8 cellular contexts compared by ENCODE assay signal in the genomic region with DNA sequence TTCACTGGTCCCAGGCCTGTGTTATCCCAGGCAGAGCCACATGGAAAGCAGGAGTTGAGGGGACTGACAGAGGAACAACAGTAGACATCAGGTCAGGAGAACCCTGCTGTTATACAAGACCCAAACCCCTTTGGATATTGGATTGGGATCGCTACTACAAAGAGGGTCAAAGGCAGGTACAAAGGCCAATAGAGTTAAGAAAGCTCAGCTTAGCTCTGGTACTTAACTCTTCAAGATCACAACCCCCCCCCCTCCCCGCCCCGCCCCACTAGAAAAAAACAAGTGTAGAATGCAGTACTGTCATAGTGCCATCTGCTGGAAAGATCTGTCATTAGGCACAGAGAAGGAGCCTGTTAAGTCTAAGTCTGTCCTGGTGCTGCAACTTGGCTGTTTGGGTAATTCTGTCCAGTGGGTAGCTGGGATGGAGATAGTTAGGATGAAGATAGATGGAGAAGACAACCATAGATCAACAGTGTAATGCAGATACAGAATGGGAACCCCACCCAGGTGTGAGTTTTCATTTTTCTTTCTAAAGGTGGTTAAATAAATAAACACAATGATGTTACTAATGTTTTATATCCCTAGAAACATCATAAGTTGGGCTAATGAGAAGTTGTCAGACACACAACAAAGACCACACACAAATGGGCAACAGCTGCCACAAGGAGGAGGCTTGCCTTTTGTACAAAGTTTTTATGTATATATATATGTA. TPM values are rescaled to one million over a fixed set of nuclear protein-coding genes. Genes with fewer than 3 reads are reported as not detected.
DNase-seq lines count a peak whose midpoint lies in the region; ATAC-seq and TF ChIP-seq lines count a peak whose summit lies in the region.

No MANE protein-coding gene starts in this region.

- H3K79me2 ChIP-seq in Loucy (ENCODE audit: insufficient read depth, low read length) = no peaks in the 10 kb centered on the region

- peaks cover 7% of the 10 kb centered on the region for H3K4me1 Mint-ChIP-seq in stimulated activated memory B cell treated with anti-CD40 and anti-IgM and Interleukin-4, amounts not matched to agents 10 μg/mL and 1 μg/mL and 100 μg/mL, for 72 hours

- intact Hi-C loops in breast epithelium (cut with DNase I; ENCODE audit: low total_unique reads) = no loop called here

- TF ChIP-seq POLR2A in breast epithelium (IDR thresholded peaks at IDR 0.05) = no peak

- H3K4me1 ChIP-seq in Loucy (ENCODE audit: insufficient read depth, low read length, poor library complexity, severe bottlenecking) = no peaks in the 10 kb centered on the region
- H3K4me1 ChIP-seq in breast epithelium = no peaks in the 10 kb centered on the region

- H3K27me3 ChIP-seq in AG04450 (ENCODE audit: control insufficient read depth, insufficient read depth, low read length) (no peaks in the 10 kb centered on the region), Loucy (ENCODE audit: insufficient read depth, low read length, poor library complexity, severe bottlenecking) (no peaks in the 10 kb centered on the region), breast epithelium (no peaks in the 10 kb centered on the region)

- TF ChIP-seq CTCF in AG04450 (IDR thresholded peaks at IDR 0.05; ENCODE audit: low read depth, low read length) (peak; percentile 66), GM12872 (IDR thresholded peaks at IDR 0.05; ENCODE audit: insufficient read depth, low read depth, low read length) (peak; percentile 72), Loucy (conservative IDR thresholded peaks at IDR 0.05; ENCODE audit: low read length) (peak; percentile 67), breast epithelium (IDR thresholded peaks at IDR 0.05) (peak in 2 of 3 donors; percentile 26 to 28)

- peak overlapping the region; percentile 42 for H3K27ac Mint-ChIP-seq in stimulated activated memory B cell treated with anti-CD40 and anti-IgM and Interleukin-4, amounts not matched to agents 10 μg/mL and 1 μg/mL and 100 μg/mL, for 72 hours

- CTCF ChIA-PET in AG04450 (lab: Charles Lee) = interaction anchor here (0.5 to 9.0 kb wide), 33 partner anchors 9 to 512 kb away, joined by 3 to 89 read pairs (median 6); a partner anchor contains a TSS

- H3K9me3 ChIP-seq in AG04450 (ENCODE audit: control insufficient read depth, insufficient read depth, low read length) (no peaks in the 10 kb centered on the region), Loucy (ENCODE audit: insufficient read depth, low read depth, low read length) (no peaks in the 10 kb centered on the region), breast epithelium (no peaks in the 10 kb centered on the region)

- H3K9me3 Mint-ChIP-seq in stimulated activated memory B cell treated with anti-CD40 and anti-IgM and Interleukin-4, amounts not matched to agents 10 μg/mL and 1 μg/mL and 100 μg/mL, for 72 hours = no peaks in the 10 kb centered on the region

- H3K27me3 Mint-ChIP-seq in stimulated activated memory B cell treated with anti-CD40 and anti-IgM and Interleukin-4, amounts not matched to agents 10 μg/mL and 1 μg/mL and 100 μg/mL, for 72 hours = no peaks in the 10 kb centered on the region

- peak; percentile 73 for ATAC-seq in stimulated activated memory B cell treated with anti-CD40 and anti-IgM and Interleukin-4, amounts not matched to agents 10 μg/mL and 1 μg/mL and 100 μg/mL, for 72 hours
- ATAC-seq in HG02884 (IDR thresholded peaks at IDR 0.05; ENCODE audit: unreplicated experiment) = no peak

- no peak overlapping the region for H3K27ac ChIP-seq in AG04450 (ENCODE audit: low read depth, low read length)
- peak overlapping the region; percentile 19 to 35 for H3K27ac ChIP-seq in breast epithelium

- H3F3A ChIP-seq in Loucy (ENCODE audit: low read depth) = no peaks in the 10 kb centered on the region

- H2AFZ ChIP-seq in Loucy (ENCODE audit: low read length) = no peak overlapping the region

- H3K4me2 ChIP-seq in Loucy (ENCODE audit: low read depth, low read length, poor library complexity, severe bottlenecking) = no peak overlapping the region

- H3K36me3 ChIP-seq in Loucy (ENCODE audit: insufficient read depth, low read length) = peaks cover 42% of the 10 kb centered on the region; the same call in 1 of the 2 replicates
- H3K36me3 ChIP-seq in breast epithelium = peaks cover 5% of the 10 kb centered on the region

- no peak overlapping the region for H3K4me3 Mint-ChIP-seq in stimulated activated memory B cell treated with anti-CD40 and anti-IgM and Interleukin-4, amounts not matched to agents 10 μg/mL and 1 μg/mL and 100 μg/mL, for 72 hours

- H3K9ac ChIP-seq in Loucy (ENCODE audit: low read depth, low read length, poor library complexity, severe bottlenecking) = no peak overlapping the region

- no peaks in the 10 kb centered on the region for H3K9me2 ChIP-seq in Loucy (replicated peaks; ENCODE audit: low read depth, low read length)

- H3K4me3 ChIP-seq in AG04450 (ENCODE audit: low read depth, low read length) = no peak overlapping the region
- no peak overlapping the region for H3K4me3 ChIP-seq in Loucy (ENCODE audit: low read length, poor library complexity, severe bottlenecking)
- H3K4me3 ChIP-seq in breast epithelium = no peak overlapping the region

- POLR2A ChIA-PET in AG04450 (lab: Yijun Ruan, JAX) = interaction anchor here (0.7 kb wide), 1 partner anchor 66 kb away, joined by 3 read pairs; no protein-coding TSS in a partner anchor

- DNase-seq in AG04450 (ENCODE audit: low read depth, low spot score) (peak; percentile 53), SK-N-DZ (ENCODE audit: low spot score) (peak; percentile 56), breast epithelium (ENCODE audit: low spot score in 2 of 2) (no peak), inferior parietal cortex (ENCODE audit: extremely low spot score) (peak; percentile 70)

- H3K36me3 Mint-ChIP-seq in stimulated activated memory B cell treated with anti-CD40 and anti-IgM and Interleukin-4, amounts not matched to agents 10 μg/mL and 1 μg/mL and 100 μg/mL, for 72 hours = peaks cover 50% of the 10 kb centered on the region

- H4K20me1 ChIP-seq in Loucy (ENCODE audit: insufficient read depth, low read length, poor library complexity, severe bottlenecking) = no peaks in the 10 kb centered on the region

RNA-seq across cellular contexts. Expression of a gene that starts 17.2 kb away (rescaled TPM):
- 0.06 and 0.19 TPM in 2 replicates for polyA plus RNA-seq in AG04450 (2011; rRNA removed)
- 0.23 TPM in 1 of 2 replicates, not detected in the other for polyA minus RNA-seq in AG04450 (2011; rRNA and poly(A)+ RNA removed)
- 2.5 and 4.0 TPM in 2 replicates for polyA plus RNA-seq in SK-N-DZ (2014; cell fraction: cytosol; rRNA removed)
- polyA plus RNA-seq in SK-N-DZ (2014; cell fraction: nucleus; rRNA removed) = 1.2 and 5.2 TPM in 2 replicates
- total RNA-seq in breast epithelium = 1 to 10 TPM in 2 of 3 donors, under 1 TPM in 1; 0.96 to 1.3 (median 1.2) TPM

RNA-seq across cellular contexts. Expression of a gene that starts 18.7 kb away (rescaled TPM):
- 46.2 and 47.2 TPM in 2 replicates for polyA plus RNA-seq in AG04450 (2011; rRNA removed)
- polyA minus RNA-seq in AG04450 (2011; rRNA and poly(A)+ RNA removed) = 73.1 and 79.5 TPM in 2 replicates
- polyA plus RNA-seq in SK-N-DZ (2014; cell fraction: cytosol; rRNA removed) = 107 and 143 TPM in 2 replicates
- polyA plus RNA-seq in SK-N-DZ (2014; cell fraction: nucleus; rRNA removed) = 90.2 and 100 TPM in 2 replicates
- 100 to 1,000 TPM in 2 of 3 donors, 10 to 100 TPM in 1; 85.5 to 194 (median 174) TPM for total RNA-seq in breast epithelium

RNA-seq across cellular contexts. Expression of a gene that starts 28.7 kb away (rescaled TPM):
- polyA plus RNA-seq in AG04450 (2011; rRNA removed) = 87.8 and 125 TPM in 2 replicates
- polyA minus RNA-seq in AG04450 (2011; rRNA and poly(A)+ RNA removed) = 128 and 185 TPM in 2 replicates
- 2.2 and 2.5 TPM in 2 replicates for polyA plus RNA-seq in SK-N-DZ (2014; cell fraction: cytosol; rRNA removed)
- 1.6 and 3.7 TPM in 2 replicates for polyA plus RNA-seq in SK-N-DZ (2014; cell fraction: nucleus; rRNA removed)
- 10 to 100 TPM; 70.1 to 97.5 (median 82.3) TPM for total RNA-seq in breast epithelium

RNA-seq across cellular contexts. Expression of a gene that starts 28.9 kb away (rescaled TPM):
- polyA plus RNA-seq in AG04450 (2011; rRNA removed) = 125 and 133 TPM in 2 replicates
- polyA minus RNA-seq in AG04450 (2011; rRNA and poly(A)+ RNA removed) = 144 and 157 TPM in 2 replicates
- polyA plus RNA-seq in SK-N-DZ (2014; cell fraction: cytosol; rRNA removed) = 93.5 and 106 TPM in 2 replicates
- 143 and 178 TPM in 2 replicates for polyA plus RNA-seq in SK-N-DZ (2014; cell fraction: nucleus; rRNA removed)
- total RNA-seq in breast epithelium = 10 to 100 TPM; 48.6 to 80.6 (median 71.4) TPM

RNA-seq across cellular contexts. Expression of a gene that starts 56.6 kb away (rescaled TPM):
- 22.7 and 25.4 TPM in 2 replicates for polyA plus RNA-seq in AG04450 (2011; rRNA removed)
- 11.1 and 18.0 TPM in 2 replicates for polyA minus RNA-seq in AG04450 (2011; rRNA and poly(A)+ RNA removed)
- polyA plus RNA-seq in SK-N-DZ (2014; cell fraction: cytosol; rRNA removed) = 87.7 and 96.6 TPM in 2 replicates
- polyA plus RNA-seq in SK-N-DZ (2014; cell fraction: nucleus; rRNA removed) = 86.2 and 93.0 TPM in 2 replicates
- total RNA-seq in breast epithelium = 10 to 100 TPM; 67.3 to 86.5 (median 68.3) TPM

Comparison
In these comparisons a context has a peak if more than half of its experiments do, and no peak if none do; other contexts are left out.
1. DNase-seq: peak in AG04450 (single experiment), SK-N-DZ (single experiment) and inferior parietal cortex (single experiment); none in breast epithelium (0 of 2).
2. Peak in every context shown above with its lines, with median percentiles within 50 percentile points of each other: CTCF ChIP-seq.